In the genomic region with DNA sequence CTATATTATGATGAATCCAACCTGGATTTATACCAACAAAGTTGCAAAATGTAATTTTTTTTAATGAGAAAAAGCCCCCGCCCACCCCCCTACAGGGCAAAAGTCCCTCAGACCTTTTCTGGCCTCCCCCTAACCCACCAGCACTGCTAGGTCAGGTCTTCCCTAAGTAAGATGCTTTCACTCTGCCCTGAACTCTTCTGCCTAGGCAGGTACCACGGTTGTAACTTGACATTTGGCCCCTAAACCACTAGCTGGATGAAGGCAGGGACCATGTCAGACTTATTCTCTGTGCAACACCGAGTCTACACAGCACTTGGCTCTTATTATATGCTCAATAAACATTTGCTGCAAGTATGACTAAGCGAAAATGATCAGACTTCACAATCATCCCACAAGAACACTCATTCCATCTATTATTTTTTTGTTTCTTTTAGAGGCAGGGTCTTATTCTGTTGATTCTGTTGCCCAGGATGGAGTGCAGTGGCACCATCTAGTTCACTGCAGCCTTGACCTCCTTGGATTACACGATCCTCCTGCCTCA, we compare ENCODE assay signal across 15 cellular contexts.
A peak's percentile ranks its signal among the peaks of the same experiment; 100 is the strongest.
DNase-seq lines count a peak whose midpoint lies in the region; ATAC-seq and TF ChIP-seq lines count a peak whose summit lies in the region.
"Had no signal": no experiment of that assay in that cellular context is flagged by ENCODE, and none has a peak within 500 bp of the region (broad histone marks: within the 10 kb centered on the region; RNA-seq: fewer than 3 reads in every experiment).

No MANE protein-coding gene starts in this region.

- peak overlapping the region; percentile 33 for H3K27ac Mint-ChIP-seq in activated T-cell treated with anti-CD3 and anti-CD28 coated beads, Interleukin-2, amount 50 U/mL, for 24 hours
- H3K27ac Mint-ChIP-seq: HFFc6, type B pancreatic cell had no signal

- no peak for ATAC-seq in gastrocnemius medialis
- no peak for ATAC-seq in psoas muscle

- H3K27me3 ChIP-seq in HL-60 (ENCODE audit: insufficient read depth, poor library complexity, severe bottlenecking) (no peaks in the 10 kb centered on the region), adipocyte (replicated peaks; ENCODE audit: control insufficient read depth, insufficient read depth, low read length) (no peaks in the 10 kb centered on the region), gastrocnemius medialis (no peaks in the 10 kb centered on the region), psoas muscle (ENCODE audit: insufficient read depth in 3 of 3, low read length in 2 of 3) (peaks cover 0 to 4% (median 0%) of the 10 kb centered on the region in 3 donors)
- H3K27me3 ChIP-seq: spleen had no signal

- H3K4me3 Mint-ChIP-seq in activated T-cell treated with anti-CD3 and anti-CD28 coated beads, Interleukin-2, amount 50 U/mL, for 24 hours = no peak overlapping the region
- H3K4me3 Mint-ChIP-seq: HFFc6, type B pancreatic cell had no signal

- H3K36me3 Mint-ChIP-seq in activated T-cell treated with anti-CD3 and anti-CD28 coated beads, Interleukin-2, amount 50 U/mL, for 24 hours (ENCODE audit: low read depth) = no peaks in the 10 kb centered on the region
- H3K36me3 Mint-ChIP-seq: type B pancreatic cell had no signal

- H3K9ac ChIP-seq in adipocyte (ENCODE audit: low read length) = no peak overlapping the region

- H3K4me1 ChIP-seq in adipocyte (ENCODE audit: control insufficient read depth, insufficient read depth, low read length) = peaks cover 6% of the 10 kb centered on the region
- peaks cover 5 to 13% of the 10 kb centered on the region in 2 donors for H3K4me1 ChIP-seq in gastrocnemius medialis
- peaks cover 15% of the 10 kb centered on the region for H3K4me1 ChIP-seq in psoas muscle

- TF ChIP-seq CTCF in HL-60 (IDR thresholded peaks at IDR 0.05; ENCODE audit: insufficient read depth, low read length) = no peak
- TF ChIP-seq CTCF in gastrocnemius medialis (IDR thresholded peaks at IDR 0.05 in 4 of 5, conservative IDR thresholded peaks at IDR 0.05 in 1 of 5) = no peak
- TF ChIP-seq CTCF in psoas muscle (IDR thresholded peaks at IDR 0.05) = no peak

- H3K27me3 Mint-ChIP-seq in activated T-cell treated with anti-CD3 and anti-CD28 coated beads, Interleukin-2, amount 50 U/mL, for 24 hours = no peaks in the 10 kb centered on the region

- H3K9me3 ChIP-seq in adipocyte (ENCODE audit: control insufficient read depth, low read length) (no peaks in the 10 kb centered on the region), gastrocnemius medialis (no peaks in the 10 kb centered on the region), psoas muscle (peaks cover 4% of the 10 kb centered on the region)
- H3K9me3 ChIP-seq: Caco-2, spleen had no signal

- peaks cover 40% of the 10 kb centered on the region for H3K4me1 Mint-ChIP-seq in activated T-cell treated with anti-CD3 and anti-CD28 coated beads, Interleukin-2, amount 50 U/mL, for 24 hours (ENCODE audit: low read depth)

- in situ Hi-C loops in gastrocnemius medialis (cut with MboI; ENCODE audit: low sequenced_read_pairs in 4 of 4) = no loop called here

- no peak for DNase-seq in activated T-cell treated with anti-CD3 and anti-CD28 coated beads, Interleukin-2, amount 50 U/mL, for 24 hours
- no peak for DNase-seq in activated T-cell treated with anti-CD3 and anti-CD28 coated beads, Interleukin-2, amount 50 U/mL, for 1 hour
- DNase-seq in HL-60 (ENCODE audit: low read depth in 1 of 2, low spot score in 1 of 2) (no peak), adipocyte (ENCODE audit: low read depth) (peak; percentile 10), gastrocnemius medialis (no peak), psoas muscle (no peak), D341Med (ENCODE audit: low spot score) (no peak), inferior parietal cortex (ENCODE audit: extremely low spot score) (no peak)
- DNase-seq: Caco-2, dorsolateral prefrontal cortex, HFFc6, NCI-H2029, NCI-H510A, spleen had no signal

- no peak for TF ChIP-seq POLR2A in gastrocnemius medialis (IDR thresholded peaks at IDR 0.05)

- 75 to 79% (median 79%) methylated on average over 5 of the region's 5 CpGs for WGBS in psoas muscle, 3 donors

- intact Hi-C loops in gastrocnemius medialis (cut with DNase I; ENCODE audit: low total_unique reads) (no loop called here), psoas muscle (cut with DNase I) (no loop called here)

- H3K36me3 ChIP-seq in adipocyte (ENCODE audit: control insufficient read depth, insufficient read depth, low read length, severe bottlenecking) (no peaks in the 10 kb centered on the region), gastrocnemius medialis (no peaks in the 10 kb centered on the region), psoas muscle (ENCODE audit: insufficient read depth in 1 of 2, low read depth in 1 of 2) (no peaks in the 10 kb centered on the region)
- H3K36me3 ChIP-seq: spleen had no signal

- H3K27ac ChIP-seq in HL-60 (replicated peaks) (peak overlapping the region; percentile 69), gastrocnemius medialis (peak overlapping the region in 3 of 4 donors; percentile 3 to 54 (median 29)), psoas muscle (no peak overlapping the region)
- H3K27ac ChIP-seq: dorsolateral prefrontal cortex had no signal

- H3K9me3 Mint-ChIP-seq in activated T-cell treated with anti-CD3 and anti-CD28 coated beads, Interleukin-2, amount 50 U/mL, for 24 hours = no peaks in the 10 kb centered on the region
- H3K9me3 Mint-ChIP-seq: HFFc6, type B pancreatic cell had no signal

- H3K4me3 ChIP-seq in HL-60 (replicated peaks; ENCODE audit: insufficient read depth, low read length) (no peak overlapping the region), adipocyte (ENCODE audit: low read length) (no peak overlapping the region), gastrocnemius medialis (peak overlapping the region in 2 of 4 donors; percentile 3 to 28), psoas muscle (no peak overlapping the region)
- H3K4me3 ChIP-seq: dorsolateral prefrontal cortex, spleen had no signal
